ENCODE assay signal across 9 cellular contexts in the genomic region with DNA sequence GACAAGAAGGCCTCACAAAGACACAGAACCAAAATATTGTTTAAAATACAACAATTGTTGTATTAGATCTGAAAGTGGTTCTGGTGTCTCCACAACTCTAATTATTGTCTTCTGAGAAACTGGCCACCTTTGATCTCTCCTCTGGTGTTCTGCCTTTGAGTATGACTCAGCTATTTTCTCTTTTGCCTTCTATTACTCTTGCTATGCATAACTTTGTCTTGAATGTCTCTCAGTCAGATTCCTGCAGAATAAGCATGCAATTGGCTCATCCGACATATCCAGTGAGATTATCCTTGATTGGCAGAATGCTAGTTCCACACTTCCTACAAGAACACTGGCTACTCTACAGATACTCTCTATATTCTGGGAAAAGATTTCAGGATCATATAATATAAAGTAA. TPM values are rescaled to one million over a fixed set of nuclear protein-coding genes. Genes with fewer than 3 reads are reported as not detected.
DNase-seq lines count a peak whose midpoint lies in the region; ATAC-seq and TF ChIP-seq lines count a peak whose summit lies in the region.
"Had no signal": no experiment of that assay in that cellular context is flagged by ENCODE, and none has a peak within 500 bp of the region (broad histone marks: within the 10 kb centered on the region; RNA-seq: fewer than 3 reads in every experiment).

No MANE protein-coding gene starts in this region.

- H3K27ac ChIP-seq in RWPE2 (ENCODE audit: poor library complexity, severe bottlenecking) (no peak overlapping the region), tibial artery (no peak overlapping the region)

- H3K36me3 ChIP-seq in RWPE2 (ENCODE audit: low read depth) (no peaks in the 10 kb centered on the region), tibial artery (no peaks in the 10 kb centered on the region)

- H3K4me3 ChIP-seq in RWPE2 (ENCODE audit: severe bottlenecking), result no peak overlapping the region
- no peak overlapping the region for H3K4me3 ChIP-seq in tibial artery

- peaks cover 4% of the 10 kb centered on the region for H3K4me1 Mint-ChIP-seq in activated CD4-positive, alpha-beta T cell treated with anti-CD3 and anti-CD28 coated beads for 36 hours

- intact Hi-C loops in tibial artery (cut with DNase I; ENCODE audit: low total_unique reads), result no loop called here
- intact Hi-C loops in activated CD4-positive, alpha-beta T cell treated with anti-CD3 and anti-CD28 coated beads for 36 hours (cut with DNase I, micrococcal nuclease), result no loop called here

- CTCF ChIA-PET in activated CD4-positive, alpha-beta T cell treated with anti-CD3 and anti-CD28 coated beads for 36 hours (lab: Charles Lee), result no interaction called here

- H3K9me3 ChIP-seq in RWPE2 (ENCODE audit: severe bottlenecking) (no peaks in the 10 kb centered on the region), tibial artery (peaks cover 0 to 7% (median 0%) of the 10 kb centered on the region in 3 donors)

- no peak overlapping the region for H3K27ac Mint-ChIP-seq in activated CD4-positive, alpha-beta T cell treated with anti-CD3 and anti-CD28 coated beads for 36 hours

- ATAC-seq in HG02642 (IDR thresholded peaks at IDR 0.05; ENCODE audit: poor library complexity, unreplicated experiment), result peak; percentile 64
- peak; percentile 85 for ATAC-seq in RWPE2 (ENCODE audit: low read depth)
- no peak for ATAC-seq in activated CD4-positive, alpha-beta T cell treated with anti-CD3 and anti-CD28 coated beads for 36 hours

- H3K27me3 Mint-ChIP-seq in activated CD4-positive, alpha-beta T cell treated with anti-CD3 and anti-CD28 coated beads for 36 hours, result peaks cover under 1% of the 10 kb centered on the region

- TF ChIP-seq CTCF in RWPE2 (IDR thresholded peaks at IDR 0.05; ENCODE audit: poor library complexity, severe bottlenecking), result no peak
- TF ChIP-seq CTCF in tibial artery (IDR thresholded peaks at IDR 0.05), result no peak

- POLR2A ChIA-PET in activated CD4-positive, alpha-beta T cell treated with anti-CD3 and anti-CD28 coated beads for 36 hours (lab: Charles Lee), result no interaction called here

- no peaks in the 10 kb centered on the region for H3K27me3 ChIP-seq in RWPE2 (ENCODE audit: insufficient read depth, poor library complexity, severe bottlenecking)
- no peaks in the 10 kb centered on the region for H3K27me3 ChIP-seq in tibial artery

- no peak overlapping the region for H3K4me3 Mint-ChIP-seq in activated CD4-positive, alpha-beta T cell treated with anti-CD3 and anti-CD28 coated beads for 36 hours

- H3K36me3 Mint-ChIP-seq in activated CD4-positive, alpha-beta T cell treated with anti-CD3 and anti-CD28 coated beads for 36 hours (ENCODE audit: low read depth), result peaks cover 6% of the 10 kb centered on the region

- peaks cover 16% of the 10 kb centered on the region for H3K4me1 ChIP-seq in RWPE2 (ENCODE audit: insufficient read depth, poor library complexity, severe bottlenecking)
- H3K4me1 ChIP-seq in tibial artery, result peaks cover 0 to 8% (median 0%) of the 10 kb centered on the region in 4 donors

- no peaks in the 10 kb centered on the region for H3K9me3 Mint-ChIP-seq in activated CD4-positive, alpha-beta T cell treated with anti-CD3 and anti-CD28 coated beads for 36 hours (ENCODE audit: low read depth)

- DNase-seq in GF-D8 (lab: John Stamatoyannopoulos, UW) (peak; percentile 12), RWPE2 (ENCODE audit: low spot score) (no peak), kidney tubule cell (ENCODE audit: low spot score) (peak; percentile 79), tibial artery (no peak), NCI-H1092 (lab: John Stamatoyannopoulos, UW) (no peak), DMS 273 (lab: John Stamatoyannopoulos, UW; ENCODE audit: unreplicated experiment) (no peak)
- no peak for DNase-seq in activated CD4-positive, alpha-beta T cell treated with anti-CD3 and anti-CD28 coated beads for 36 hours
- DNase-seq: right cardiac atrium had no signal

RNA-seq across cellular contexts. Expression of a gene that starts 14.3 kb away (rescaled TPM):
- 1 to 10 TPM; 6.7 to 7.2 TPM for total RNA-seq in activated CD4-positive, alpha-beta T cell treated with anti-CD3 and anti-CD28 coated beads for 36 hours

Comparison
In these comparisons a context has a peak if more than half of its experiments do, and no peak if none do; other contexts are left out.
1. DNase-seq: peak in GF-D8 (single experiment) and kidney tubule cell (single experiment); none in RWPE2 (single experiment), tibial artery (0 of 2), NCI-H1092 (single experiment), activated CD4-positive, alpha-beta T cell treated with anti-CD3 and anti-CD28 coated beads for 36 hours (single experiment) and DMS 273 (single experiment).